27 cellular contexts compared by ENCODE assay signal in genomic region chr3:69585472-69585871, GRCh38.
"Had no signal": no experiment of that assay in that cellular context is flagged by ENCODE, and none has a peak within 500 bp of the region (broad histone marks: within the 10 kb centered on the region; RNA-seq: fewer than 3 reads in every experiment).

No MANE protein-coding gene starts in this region.

- FAIRE-seq: colon, endometrium, endothelial cell of umbilical vein, frontal cortex had no signal

- ATAC-seq: effector memory CD8-positive, alpha-beta T cell; esophagus mucosa; foreskin keratinocyte; gastrocnemius medialis; gastroesophageal sphincter; heart left ventricle; heart right ventricle had no signal

- H3K4me3 ChIP-seq: colonic mucosa, coronary artery, dorsolateral prefrontal cortex, esophagus muscularis mucosa, esophagus squamous epithelium, gastrocnemius medialis, gastroesophageal sphincter, heart left ventricle, heart right ventricle had no signal

- H3K27ac ChIP-seq: colonic mucosa, coronary artery, dorsolateral prefrontal cortex, epithelial cell of prostate, esophagus muscularis mucosa, esophagus squamous epithelium, foreskin keratinocyte, gastrocnemius medialis, gastroesophageal sphincter, heart left ventricle, heart right ventricle had no signal

- H3K27me3 ChIP-seq: colonic mucosa, esophagus muscularis mucosa, esophagus squamous epithelium, heart right ventricle had no signal

- H3K36me3 ChIP-seq: colonic mucosa, esophagus muscularis mucosa, esophagus squamous epithelium, gastrocnemius medialis, gastroesophageal sphincter, heart left ventricle, heart right ventricle had no signal

- H3K9me3 ChIP-seq: colonic mucosa had no signal

- H3K4me1 ChIP-seq: colonic mucosa, esophagus muscularis mucosa, esophagus squamous epithelium, foreskin keratinocyte, gastrocnemius medialis, gastroesophageal sphincter, heart right ventricle had no signal

- DNase-seq: colonic mucosa; cortex of kidney; dermis blood vessel endothelial cell; dorsolateral prefrontal cortex; effector CD4-positive, alpha-beta T cell; effector CD8-positive, alpha-beta T cell; effector memory CD4-positive, alpha-beta T cell; effector memory CD8-positive, alpha-beta T cell; endodermal cell; erythroblast; esophagus squamous epithelium; foreskin keratinocyte; foreskin melanocyte; gastrocnemius medialis; glutamatergic neuron; head of caudate nucleus; heart left ventricle; heart right ventricle had no signal
